ENCODE assay signal across 1 cellular context in genomic region chr16:21611178-21611545, GRCh38.
TF ChIP-seq lines count a peak whose summit lies in the region.

No MANE protein-coding gene starts in this region.

TF ChIP-seq in HepG2, 621 proteins besides CTCF, POLR2A, EP300 and RAD21:
- peak; percentile 46; the same call in 1 of the 2 replicates for TF ChIP-seq ZNF652 (CRISPR knock-in tag; IDR thresholded peaks at IDR 0.05; ENCODE audit: borderline replicate concordance, low read depth)
- TF ChIP-seq RNF2 (conservative IDR thresholded peaks at IDR 0.05; ENCODE audit: low read depth), result no peak
- peak; percentile 26; the same call in 1 of the 2 replicates for TF ChIP-seq CEBPB (IDR thresholded peaks at IDR 0.05; ENCODE audit: borderline replicate concordance, low read depth, low read length)
